ENCODE assay signal across 33 cellular contexts in genomic region chr17:55617441-55617840, GRCh38.
"Had no signal": no experiment of that assay in that cellular context is flagged by ENCODE, and none has a peak within 500 bp of the region (broad histone marks: within the 10 kb centered on the region; RNA-seq: fewer than 3 reads in every experiment).

No MANE protein-coding gene starts in this region.

- H3K9me3 ChIP-seq: body of pancreas, breast epithelium had no signal

- H3K36me3 ChIP-seq: brain microvascular endothelial cell, breast epithelium had no signal

- H3K9me3 Mint-ChIP-seq: activated B cell treated with CpG ODN at 0.5 μM for 24 hours; activated CD4-positive, alpha-beta memory T cell treated with anti-CD3 and anti-CD28 coated beads for 36 hours; activated CD4-positive, alpha-beta T cell treated with anti-CD3 and anti-CD28 coated beads, Interleukin-2, amount 10 ng/mL, durations not matched to agents 24 days and 14 days; activated CD8-positive, alpha-beta T cell treated with anti-CD3 and anti-CD28 coated beads for 36 hours; activated naive CD4-positive, alpha-beta T cell treated with anti-CD3 and anti-CD28 coated beads, Interleukin-2, amount 10 ng/mL, durations not matched to agents 7 days and 5 days; activated naive CD4-positive, alpha-beta T cell treated with anti-CD3 and anti-CD28 coated beads, Interleukin-2, amount 50 U/mL, for 24 hours; activated naive CD8-positive, alpha-beta T cell treated with anti-CD3 and anti-CD28 coated beads, Interleukin-2, amount 10 ng/mL, durations not matched to agents 7 days and 5 days; activated naive CD8-positive, alpha-beta T cell treated with anti-CD3 and anti-CD28 coated beads, Interleukin-2, amount 50 U/mL, for 24 hours; activated T-helper 2 cell treated with anti-CD3 and anti-CD28 coated beads, Interferon-gamma antibody, Interleukin-2, Interleukin-4, amounts not matched to agents 10 μg/mL and 5 μg/mL and 100 μg/mL, durations not matched to agents 14 hours and 24 hours and 36 hours; T-helper 1 cell treated with Interleukin-12 subunit alpha and Interleukin-12 subunit beta and Interleukin-4 antibody, amounts not matched to agents 30 μg/mL and 1 μg/mL, for 36 hours; T-helper 2 cell treated with Interferon-gamma antibody and Interleukin-4, amounts not matched to agents 5 μg/mL and 100 μg/mL, for 36 hours had no signal

- H3K4me1 Mint-ChIP-seq: activated B cell treated with CpG ODN at 0.5 μM for 24 hours; activated CD4-positive, alpha-beta T cell treated with anti-CD3 and anti-CD28 coated beads, Interleukin-2, amount 10 ng/mL, durations not matched to agents 24 days and 14 days; activated naive CD4-positive, alpha-beta T cell treated with anti-CD3 and anti-CD28 coated beads, Interleukin-2, amount 10 ng/mL, durations not matched to agents 7 days and 5 days; activated naive CD4-positive, alpha-beta T cell treated with anti-CD3 and anti-CD28 coated beads, Interleukin-2, amount 50 U/mL, for 24 hours; activated naive CD8-positive, alpha-beta T cell treated with anti-CD3 and anti-CD28 coated beads, Interleukin-2, amount 10 ng/mL, durations not matched to agents 7 days and 5 days; activated naive CD8-positive, alpha-beta T cell treated with anti-CD3 and anti-CD28 coated beads, Interleukin-2, amount 50 U/mL, for 24 hours had no signal

- H3K4me3 ChIP-seq: body of pancreas, breast epithelium had no signal

- DNase-seq: activated B cell treated with CpG ODN at 0.5 μM for 24 hours; activated CD4-positive, alpha-beta memory T cell treated with anti-CD3 and anti-CD28 coated beads for 36 hours; activated CD4-positive, alpha-beta T cell treated with anti-CD3 and anti-CD28 coated beads for 4 hours; activated CD4-positive, alpha-beta T cell treated with anti-CD3 and anti-CD28 coated beads, Interleukin-2, amount 10 ng/mL, durations not matched to agents 24 days and 14 days; activated CD4-positive, alpha-beta T cell treated with anti-CD3 and anti-CD28 coated beads, Interleukin-2, amount 50 U/mL, for 1 hour; activated CD4-positive, alpha-beta T cell treated with anti-CD3 and anti-CD28 coated beads, Interleukin-2, amount 50 U/mL, for 4 hours; activated CD4-positive, CD25-positive, alpha-beta regulatory T cell treated with anti-CD3 and anti-CD28 coated beads, Interleukin-2, amount 50 U/mL, for 72 hours; activated CD8-positive, alpha-beta memory T cell treated with anti-CD3 and anti-CD28 coated beads, Interleukin-2, amount 50 U/mL, for 4 hours; activated CD8-positive, alpha-beta T cell treated with anti-CD3 and anti-CD28 coated beads for 36 hours; activated effector memory CD4-positive, alpha-beta T cell treated with Interleukin-2 at 50 U/mL for 16 hours; activated gamma-delta T cell; activated naive CD4-positive, alpha-beta T cell treated with anti-CD3 and anti-CD28 coated beads, Interleukin-2, amount 10 ng/mL, durations not matched to agents 7 days and 5 days; activated naive CD4-positive, alpha-beta T cell treated with Interleukin-2 at 50 U/mL for 16 hours; activated naive CD8-positive, alpha-beta T cell treated with anti-CD3 and anti-CD28 coated beads, Interleukin-2, amount 10 ng/mL, durations not matched to agents 7 days and 5 days; activated naive CD8-positive, alpha-beta T cell treated with anti-CD3 and anti-CD28 coated beads, Interleukin-2, amount 50 U/mL, for 24 hours; activated T-cell treated with anti-CD3 and anti-CD28 coated beads for 4 hours; activated T-cell treated with anti-CD3 and anti-CD28 coated beads, Interleukin-2, amount 50 U/mL, for 1 hour; activated T-cell treated with anti-CD3 and anti-CD28 coated beads, Interleukin-2, amount 50 U/mL, for 48 hours; aorta; body of pancreas; brain microvascular endothelial cell; central memory CD4-positive, alpha-beta T cell; SW 1271; T-helper 1 cell; T-helper 2 cell; T-helper 9 cell had no signal

- H3K4me1 ChIP-seq: breast epithelium had no signal

- H3K27me3 ChIP-seq: body of pancreas, brain microvascular endothelial cell, breast epithelium had no signal

- H3K4me3 Mint-ChIP-seq: activated B cell treated with CpG ODN at 0.5 μM for 24 hours; activated CD4-positive, alpha-beta memory T cell treated with anti-CD3 and anti-CD28 coated beads for 36 hours; activated CD4-positive, alpha-beta T cell treated with anti-CD3 and anti-CD28 coated beads, Interleukin-2, amount 10 ng/mL, durations not matched to agents 24 days and 14 days; activated CD8-positive, alpha-beta T cell treated with anti-CD3 and anti-CD28 coated beads for 36 hours; activated naive CD4-positive, alpha-beta T cell treated with anti-CD3 and anti-CD28 coated beads, Interleukin-2, amount 10 ng/mL, durations not matched to agents 7 days and 5 days; activated naive CD4-positive, alpha-beta T cell treated with anti-CD3 and anti-CD28 coated beads, Interleukin-2, amount 50 U/mL, for 24 hours; activated naive CD8-positive, alpha-beta T cell; activated naive CD8-positive, alpha-beta T cell treated with anti-CD3 and anti-CD28 coated beads, Interleukin-2, amount 10 ng/mL, durations not matched to agents 7 days and 5 days; activated naive CD8-positive, alpha-beta T cell treated with anti-CD3 and anti-CD28 coated beads, Interleukin-2, amount 50 U/mL, for 24 hours; T-helper 1 cell treated with Interleukin-12 subunit alpha and Interleukin-12 subunit beta and Interleukin-4 antibody, amounts not matched to agents 30 μg/mL and 1 μg/mL, for 36 hours; T-helper 2 cell treated with Interferon-gamma antibody and Interleukin-4, amounts not matched to agents 5 μg/mL and 100 μg/mL, for 36 hours had no signal

- H3K36me3 Mint-ChIP-seq: activated CD4-positive, alpha-beta memory T cell treated with anti-CD3 and anti-CD28 coated beads for 36 hours; activated naive CD4-positive, alpha-beta T cell treated with anti-CD3 and anti-CD28 coated beads, Interleukin-2, amount 10 ng/mL, durations not matched to agents 7 days and 5 days; activated naive CD4-positive, alpha-beta T cell treated with anti-CD3 and anti-CD28 coated beads, Interleukin-2, amount 50 U/mL, for 24 hours; activated naive CD8-positive, alpha-beta T cell; activated naive CD8-positive, alpha-beta T cell treated with anti-CD3 and anti-CD28 coated beads, Interleukin-2, amount 10 ng/mL, durations not matched to agents 7 days and 5 days had no signal

- ATAC-seq: activated CD8-positive, alpha-beta T cell treated with anti-CD3 and anti-CD28 coated beads for 36 hours; activated naive CD8-positive, alpha-beta T cell treated with anti-CD3 and anti-CD28 coated beads, Interleukin-2, amount 50 U/mL, for 24 hours; body of pancreas had no signal

- H3K27ac ChIP-seq: body of pancreas, brain microvascular endothelial cell, breast epithelium, VCaP had no signal
